ENCODE assay signal across 32 cellular contexts in the genomic region with DNA sequence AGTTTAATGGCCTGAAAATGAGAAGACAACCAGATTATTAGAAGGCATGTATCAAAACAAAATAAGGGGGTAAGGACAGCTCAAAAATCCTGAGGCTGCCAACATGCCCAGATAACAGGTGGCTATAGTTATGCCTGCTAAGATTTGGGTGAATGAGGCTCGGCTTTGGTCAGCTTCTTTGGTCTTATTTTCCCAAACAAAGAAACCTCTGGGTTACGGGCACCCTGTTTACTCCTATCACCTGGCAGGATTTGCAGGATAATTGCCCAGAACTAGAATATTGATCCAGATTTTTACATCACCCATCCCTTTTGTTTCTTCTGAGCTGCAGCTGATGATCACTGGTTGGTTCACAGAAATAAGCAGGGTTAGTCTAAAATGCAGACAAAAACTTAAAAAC.
"Had no signal": no experiment of that assay in that cellular context is flagged by ENCODE, and none has a peak within 500 bp of the region (broad histone marks: within the 10 kb centered on the region; RNA-seq: fewer than 3 reads in every experiment).

No MANE protein-coding gene starts in this region.

- H3K4me2 ChIP-seq: KMS-11 had no signal

- H3K27ac ChIP-seq: KMS-11 had no signal

- H3K27me3 ChIP-seq: MG63 had no signal

- DNase-seq: Kasumi-1, KG1, MG63, MM.1S, MV-4-11, NCI-H1048, NCI-H1092, NCI-H1092 treated with DMSO at 0.1 percent for 48 hours, NCI-H1105, NCI-H1105 treated with DMSO at 0.1 percent for 48 hours, NCI-H1417 treated with DMSO at 0.1 percent for 48 hours, NCI-H1436, NCI-H1436 treated with DMSO at 0.1 percent for 48 hours, NCI-H146, NCI-H1694, NCI-H1694 treated with DMSO at 0.1 percent for 48 hours, NCI-H187, NCI-H187 treated with DMSO at 0.1 percent for 48 hours, NCI-H1930, NCI-H2029, NCI-H2029 treated with DMSO at 0.1 percent for 48 hours, NCI-H2081, NCI-H2081 treated with DMSO at 0.1 percent for 48 hours, NCI-H2107, NCI-H2171, NCI-H2227 treated with DMSO at 0.1 percent for 48 hours, NCI-H226, NCI-H345, NCI-H446, NCI-H446 treated with DMSO at 0.1 percent for 48 hours, NCI-H510A had no signal

- H3K36me3 ChIP-seq: MG63 had no signal

- H3K4me3 ChIP-seq: MG63 had no signal

- H3K9ac ChIP-seq: KMS-11 had no signal
